17 cellular contexts compared by ENCODE assay signal in genomic region chr6:32167154-32167760, GRCh38. TPM values are rescaled to one million over a fixed set of nuclear protein-coding genes. Genes with fewer than 3 reads are reported as not detected.
DNase-seq lines count a peak whose midpoint lies in the region; ATAC-seq and TF ChIP-seq lines count a peak whose summit lies in the region.
"Had no signal": no experiment of that assay in that cellular context is flagged by ENCODE, and none has a peak within 500 bp of the region (broad histone marks: within the 10 kb centered on the region; RNA-seq: fewer than 3 reads in every experiment).

No MANE protein-coding gene starts in this region.

- H3K27me3 ChIP-seq in spleen (replicated peaks in 1 of 7), result no peaks in the 10 kb centered on the region
- H3K27me3 ChIP-seq: foreskin keratinocyte had no signal

- H3K4me1 ChIP-seq in spleen, result no peaks in the 10 kb centered on the region

- no peak for TF ChIP-seq CTCF in spleen (IDR thresholded peaks at IDR 0.05 in 8 of 11, conservative IDR thresholded peaks at IDR 0.05 in 3 of 11)

- 91 to 94% (median 93%) methylated on average over 32 of the region's 32 CpGs for WGBS in spleen, 5 donors

- no peak overlapping the region for H3K27ac ChIP-seq in spleen
- H3K27ac ChIP-seq: foreskin keratinocyte had no signal

- H3K9me3 ChIP-seq in spleen, result no peaks in the 10 kb centered on the region

- TF ChIP-seq POLR2A in spleen (IDR thresholded peaks at IDR 0.05), result no peak

- DNase-seq in DMS53 treated with DMSO at 0.1 percent for 48 hours (lab: John Stamatoyannopoulos, UW; ENCODE audit: unreplicated experiment), result peak; percentile 56
- peak; percentile 46 for DNase-seq in NCI-H146 treated with DMSO at 0.1 percent for 48 hours (lab: John Stamatoyannopoulos, UW; ENCODE audit: unreplicated experiment)
- DNase-seq in islet precursor cell, result peak; percentile 70
- DNase-seq in spleen, result peak; percentile 71
- no peak for DNase-seq in HT-29 (ENCODE audit: low spot score)
- DNase-seq in AG08396 (ENCODE audit: low spot score), result no peak
- DNase-seq: activated naive CD8-positive, alpha-beta T cell treated with anti-CD3 and anti-CD28 coated beads for 36 hours; central memory CD4-positive, alpha-beta T cell; foreskin keratinocyte; NCI-H2029; NCI-H524 treated with DMSO at 0.1 percent for 48 hours; nucleus accumbens; PC-3; SW 1271 had no signal

- intact Hi-C loops in spleen (cut with DNase I; ENCODE audit: low total_unique reads), result no loop called here

- no peak for ATAC-seq in HG03521 (IDR thresholded peaks at IDR 0.05; ENCODE audit: unreplicated experiment)
- ATAC-seq: foreskin keratinocyte, PC-3 had no signal

- H3K36me3 ChIP-seq in spleen, result peaks cover 0 to 81% (median 35%) of the 10 kb centered on the region in 6 donors

- H3K4me3 ChIP-seq in spleen, result no peak overlapping the region

RNA-seq across cellular contexts. Expression of gene EGFL8, which starts 2.9 kb away (rescaled TPM):
- total RNA-seq in spleen, result 10 to 100 TPM in 3 of 7 donors, 1 to 10 TPM in 4; 4.4 to 17.4 (median 9.9) TPM
- polyA plus RNA-seq in spleen, result 10 to 100 TPM in 2 of 3 donors, 1 to 10 TPM in 1; 6.8 to 32.8 (median 30.5) TPM
- total RNA-seq in HT-29 (2014; rRNA removed; shearing (Covaris generic)), result 4.5 and 6.6 TPM in 2 replicates

RNA-seq across cellular contexts. Expression of gene AGPAT1, which starts 8.6 kb away (rescaled TPM):
- 10 to 100 TPM; 27.9 to 39.7 (median 35.6) TPM for total RNA-seq in spleen
- polyA plus RNA-seq in spleen, result 10 to 100 TPM; 13.6 to 23.3 (median 18.4) TPM
- 48.6 and 52.8 TPM in 2 replicates for total RNA-seq in HT-29 (2014; rRNA removed; shearing (Covaris generic))

RNA-seq across cellular contexts. Expression of gene RNF5, which starts 10.9 kb away (rescaled TPM):
- 10 to 100 TPM; 36.0 to 70.3 (median 46.0) TPM for total RNA-seq in spleen
- 10 to 100 TPM; 52.2 to 77.8 (median 69.9) TPM for polyA plus RNA-seq in spleen
- 45.4 and 50.5 TPM in 2 replicates for total RNA-seq in HT-29 (2014; rRNA removed; shearing (Covaris generic))

RNA-seq across cellular contexts. Expression of gene PPT2, which starts 13.3 kb away (rescaled TPM):
- total RNA-seq in spleen, result 10 to 100 TPM; 12.7 to 26.7 (median 19.2) TPM
- polyA plus RNA-seq in spleen, result 1 to 10 TPM; 2.3 to 7.6 (median 3.7) TPM
- total RNA-seq in HT-29 (2014; rRNA removed; shearing (Covaris generic)), result 19.7 and 56.2 TPM in 2 replicates

RNA-seq across cellular contexts. Expression of gene PRRT1, which starts 15.5 kb away (rescaled TPM):
- 1 to 10 TPM in 2 of 7 donors, under 1 TPM in 5; 0.28 to 1.7 (median 0.85) TPM for total RNA-seq in spleen
- polyA plus RNA-seq in spleen, result 1 to 10 TPM; 1.1 to 2.3 (median 1.9) TPM
- not detected in 2 replicates for total RNA-seq in HT-29 (2014; rRNA removed; shearing (Covaris generic))
- total RNA-seq: PC-3, skeletal muscle tissue had no signal
- polyA plus RNA-seq: CD14-positive monocyte had no signal

Comparison
In these comparisons a context has a peak if more than half of its experiments do, and no peak if none do; other contexts are left out.
1. DNase-seq: peak in DMS53 treated with DMSO at 0.1 percent for 48 hours (single experiment), NCI-H146 treated with DMSO at 0.1 percent for 48 hours (single experiment), islet precursor cell (single experiment) and spleen (single experiment); none in HT-29 (single experiment) and AG08396 (single experiment).